Comparison of ENCODE assay signal across 20 cellular contexts in the genomic region with DNA sequence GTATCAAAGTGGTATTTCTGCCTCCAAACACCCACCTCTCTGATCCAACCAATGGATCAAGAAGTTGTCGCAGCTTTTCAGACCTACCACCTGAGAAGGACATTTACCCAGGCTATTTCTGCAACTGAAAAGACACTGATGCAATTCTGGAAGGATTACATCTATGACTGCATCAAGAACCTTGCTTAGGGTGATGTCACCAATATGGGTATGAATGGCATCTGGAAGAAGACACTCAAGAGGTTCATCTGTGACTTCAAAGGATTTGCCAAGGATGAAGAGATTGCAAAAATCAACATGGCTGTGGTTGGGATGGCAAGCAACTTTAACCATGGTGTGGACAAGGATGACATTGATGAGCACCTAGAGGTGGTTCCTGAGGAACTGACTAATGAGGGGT.
DNase-seq lines count a peak whose midpoint lies in the region; ATAC-seq, FAIRE-seq and TF ChIP-seq lines count a peak whose summit lies in the region.
"Had no signal": no experiment of that assay in that cellular context is flagged by ENCODE, and none has a peak within 500 bp of the region (broad histone marks: within the 10 kb centered on the region; RNA-seq: fewer than 3 reads in every experiment).

No MANE protein-coding gene starts in this region.

- intact Hi-C loops in Caco-2 (cut with micrococcal nuclease; ENCODE audit: unreplicated experiment) (loop anchor here (2.0 kb wide), 1 partner anchor 55 kb away; no protein-coding TSS in a partner anchor), K562 (cut with micrococcal nuclease) (no loop called here)

- H3K4me3 Mint-ChIP-seq in Caco-2 (ENCODE audit: unreplicated experiment) = peak overlapping the region; percentile 30
- H3K4me3 Mint-ChIP-seq in memory B cell = no peak overlapping the region
- no peak overlapping the region for H3K4me3 Mint-ChIP-seq in nephron progenitor cell
- H3K4me3 Mint-ChIP-seq: activated CD4-positive, alpha-beta T cell treated with anti-CD3 and anti-CD28 coated beads, Interleukin-2, amount 10 ng/mL, durations not matched to agents 24 days and 14 days; B cell; IgD-negative memory B cell had no signal

- CTCF ChIA-PET in Caco-2 (lab: Charles Lee) = interaction anchor here (1.0 to 1.4 kb wide), 2 partner anchors 11 to 12 kb away, joined by 3 to 4 read pairs; no protein-coding TSS in a partner anchor
- CTCF ChIA-PET in K562 (lab: Yijun Ruan, JAX; ENCODE audit: low intra/inter-chr PET ratio) = no interaction called here

- no peak overlapping the region for H3K4me2 ChIP-seq in K562 (ENCODE audit: insufficient read depth, low read length)

- H2AFZ ChIP-seq in K562 (ENCODE audit: low read depth, low read length) = no peak overlapping the region

- TF ChIP-seq EP300 in K562 (IDR thresholded peaks at IDR 0.05; ENCODE audit: low read length) = no peak

- no peaks in the 10 kb centered on the region for H3K36me3 ChIP-seq in Caco-2 (ENCODE audit: control insufficient read depth, insufficient read depth, low read length)
- no peaks in the 10 kb centered on the region for H3K36me3 ChIP-seq in K562 (ENCODE audit: control insufficient read depth, insufficient read depth, low read length)

- no peak for TF ChIP-seq POLR2A in K562 (conservative IDR thresholded peaks at IDR 0.05)

- TF ChIP-seq RAD21 in K562 (CRISPR knock-in tag; conservative IDR thresholded peaks at IDR 0.05 in 1 of 2, IDR thresholded peaks at IDR 0.05 in 1 of 2) = no peak

- H3K27me3 ChIP-seq in Caco-2 (replicated peaks; ENCODE audit: control insufficient read depth, insufficient read depth, low read length) = no peaks in the 10 kb centered on the region
- no peaks in the 10 kb centered on the region for H3K27me3 ChIP-seq in K562 (ENCODE audit: control insufficient read depth in 2 of 2, insufficient read depth in 2 of 2, low read length in 2 of 2)
- H3K27me3 ChIP-seq: brain microvascular endothelial cell, dorsolateral prefrontal cortex, tibial artery had no signal

- H3K9me3 Mint-ChIP-seq in Caco-2 (ENCODE audit: unreplicated experiment) (peaks cover 9% of the 10 kb centered on the region), memory B cell (peaks cover 2% of the 10 kb centered on the region), nephron progenitor cell (peaks cover 22% of the 10 kb centered on the region)
- H3K9me3 Mint-ChIP-seq: activated naive CD4-positive, alpha-beta T cell treated with anti-CD3 and anti-CD28 coated beads, Interleukin-2, amount 50 U/mL, for 72 hours had no signal

- no peak overlapping the region for H3K9ac ChIP-seq in K562 (ENCODE audit: insufficient read depth in 1 of 2, low read depth in 2 of 2, low read length in 2 of 2)

- no peaks in the 10 kb centered on the region for H4K20me1 ChIP-seq in K562 (replicated peaks; ENCODE audit: control insufficient read depth, insufficient read depth, low read length)

- peak overlapping the region; percentile 88 for H3K27ac Mint-ChIP-seq in Caco-2 (ENCODE audit: unreplicated experiment)
- peak overlapping the region; percentile 26 for H3K27ac Mint-ChIP-seq in memory B cell
- no peak overlapping the region for H3K27ac Mint-ChIP-seq in nephron progenitor cell
- H3K27ac Mint-ChIP-seq: activated CD4-positive, alpha-beta T cell treated with anti-CD3 and anti-CD28 coated beads, Interleukin-2, amount 10 ng/mL, durations not matched to agents 24 days and 14 days; activated naive CD4-positive, alpha-beta T cell treated with anti-CD3 and anti-CD28 coated beads, Interleukin-2, amount 50 U/mL, for 72 hours; B cell had no signal

- TF ChIP-seq CTCF in AG10803 (conservative IDR thresholded peaks at IDR 0.05; ENCODE audit: low read length) (no peak), Caco-2 (IDR thresholded peaks at IDR 0.05; ENCODE audit: insufficient read depth in 1 of 2, low read depth in 1 of 2, low read length in 1 of 2, severe bottlenecking in 1 of 2, unreplicated experiment in 1 of 2) (no peak), K562 (IDR thresholded peaks at IDR 0.05 in 2 of 3, conservative IDR thresholded peaks at IDR 0.05 in 1 of 3; ENCODE audit: insufficient read depth in 2 of 3, low read depth in 1 of 3, low read length in 3 of 3) (no peak), nephron progenitor cell (IDR thresholded peaks at IDR 0.05) (no peak)

- peak; percentile 63 for DNase-seq in AG10803 (ENCODE audit: low read depth)
- DNase-seq in Caco-2 = peak in 1 of 2 experiments; percentile 34
- no peak for DNase-seq in K562 (ENCODE audit: extremely low read depth in 1 of 4, low spot score in 3 of 4)
- no peak for DNase-seq in memory B cell (ENCODE audit: low spot score in 2 of 2)
- DNase-seq in nephron progenitor cell = no peak
- DNase-seq in stimulated activated CD4-positive, alpha-beta T cell treated with anti-CD3 and anti-CD28 coated beads, Interleukin-2, amount 100 ng/mL, for 48 hours = no peak
- DNase-seq: activated CD4-positive, alpha-beta T cell treated with anti-CD3 and anti-CD28 coated beads, Interleukin-2, amount 10 ng/mL, durations not matched to agents 24 days and 14 days; dorsolateral prefrontal cortex; MM.1S; NCI-H146; NCI-H2171 treated with DMSO at 0.1 percent for 48 hours; NCI-H82; SHP77 treated with DMSO at 0.1 percent for 48 hours; tibial artery had no signal

- in situ Hi-C loops in K562 (cut with MboI) = no loop called here

- H3K4me1 Mint-ChIP-seq in Caco-2 (ENCODE audit: low read depth, unreplicated experiment) = peaks cover 23% of the 10 kb centered on the region
- H3K4me1 Mint-ChIP-seq in memory B cell = peaks cover 4% of the 10 kb centered on the region
- no peaks in the 10 kb centered on the region for H3K4me1 Mint-ChIP-seq in nephron progenitor cell
- H3K4me1 Mint-ChIP-seq: activated CD4-positive, alpha-beta T cell treated with anti-CD3 and anti-CD28 coated beads, Interleukin-2, amount 10 ng/mL, durations not matched to agents 24 days and 14 days; B cell had no signal

- POLR2A ChIA-PET in Caco-2 (lab: Charles Lee) (no interaction called here), K562 (lab: Yijun Ruan, JAX) (no interaction called here)

- WGBS in K562 (ENCODE audit: insufficient coverage, low coverage, missing lambda C conversion rate) = 10% methylated on average over 1 of the region's 1 CpG

- BruUV-seq in Caco-2 (replicated peaks; lab: Mats Ljungman, UMichigan) (no TSS peak), K562 (replicated peaks; lab: Mats Ljungman, UMichigan) (no TSS peak)

- H3K27ac ChIP-seq in K562 (ENCODE audit: extremely low read depth, low read depth, low read length) = no peak overlapping the region
- H3K27ac ChIP-seq: brain microvascular endothelial cell, tibial artery had no signal

- no peaks in the 10 kb centered on the region for H3K79me2 ChIP-seq in K562 (ENCODE audit: control insufficient read depth, insufficient read depth, low read length)

- no peaks in the 10 kb centered on the region for H3K27me3 Mint-ChIP-seq in Caco-2 (ENCODE audit: insufficient read depth, unreplicated experiment)
- no peaks in the 10 kb centered on the region for H3K27me3 Mint-ChIP-seq in memory B cell
- H3K27me3 Mint-ChIP-seq in nephron progenitor cell (ENCODE audit: low read depth, poor library complexity) = no peaks in the 10 kb centered on the region
- H3K27me3 Mint-ChIP-seq: activated CD4-positive, alpha-beta T cell treated with anti-CD3 and anti-CD28 coated beads, Interleukin-2, amount 10 ng/mL, durations not matched to agents 24 days and 14 days; B cell; IgD-negative memory B cell had no signal

- ATAC-seq in K562 = no peak
- no peak for ATAC-seq in memory B cell (ENCODE audit: low read depth)
- no peak for ATAC-seq in HG03520 (IDR thresholded peaks at IDR 0.05; ENCODE audit: unreplicated experiment)

- H3K9me3 ChIP-seq in Caco-2 = no peaks in the 10 kb centered on the region
- H3K9me3 ChIP-seq in K562 (replicated peaks; ENCODE audit: control insufficient read depth, insufficient read depth, low read depth, low read length) = no peaks in the 10 kb centered on the region
- H3K9me3 ChIP-seq: HAP-1 had no signal

- H3K9me1 ChIP-seq in K562 (ENCODE audit: control insufficient read depth, insufficient read depth, low read length) = no peaks in the 10 kb centered on the region

- H3K4me3 ChIP-seq in AG10803 (ENCODE audit: low read length) (no peak overlapping the region), Caco-2 (ENCODE audit: low read depth, low read length) (no peak overlapping the region), K562 (no peak overlapping the region)
- H3K4me3 ChIP-seq: dorsolateral prefrontal cortex, HAP-1, tibial artery had no signal

- H3K4me1 ChIP-seq in Caco-2 (peaks cover 39% of the 10 kb centered on the region), K562 (replicated peaks in 1 of 2; ENCODE audit: control insufficient read depth in 2 of 2, insufficient read depth in 2 of 2, low read length in 2 of 2) (no peaks in the 10 kb centered on the region)
- H3K4me1 ChIP-seq: HAP-1, tibial artery had no signal

- H3K36me3 Mint-ChIP-seq in Caco-2 (ENCODE audit: insufficient read depth, unreplicated experiment) = peaks cover 47% of the 10 kb centered on the region
- H3K36me3 Mint-ChIP-seq in memory B cell = peaks cover 58% of the 10 kb centered on the region
- H3K36me3 Mint-ChIP-seq in nephron progenitor cell (ENCODE audit: low read depth) = peaks cover 91% of the 10 kb centered on the region

- no peak for FAIRE-seq in K562 (lab: Jason Lieb, UNC)

TF ChIP-seq in K562, 482 proteins besides CTCF, POLR2A, EP300 and RAD21:
- no peak for TF ChIP-seq CEBPG (CRISPR knock-in tag; IDR thresholded peaks at IDR 0.05)
- TF ChIP-seq CEBPG (tag; conservative IDR thresholded peaks at IDR 0.05 in 1 of 2, IDR thresholded peaks at IDR 0.05 in 1 of 2) = 0 out of 4 replicates have a peak, but pooled peaks of 1 of the 2 experiments have one; percentile 19
- TF ChIP-seq, protein P1, sequence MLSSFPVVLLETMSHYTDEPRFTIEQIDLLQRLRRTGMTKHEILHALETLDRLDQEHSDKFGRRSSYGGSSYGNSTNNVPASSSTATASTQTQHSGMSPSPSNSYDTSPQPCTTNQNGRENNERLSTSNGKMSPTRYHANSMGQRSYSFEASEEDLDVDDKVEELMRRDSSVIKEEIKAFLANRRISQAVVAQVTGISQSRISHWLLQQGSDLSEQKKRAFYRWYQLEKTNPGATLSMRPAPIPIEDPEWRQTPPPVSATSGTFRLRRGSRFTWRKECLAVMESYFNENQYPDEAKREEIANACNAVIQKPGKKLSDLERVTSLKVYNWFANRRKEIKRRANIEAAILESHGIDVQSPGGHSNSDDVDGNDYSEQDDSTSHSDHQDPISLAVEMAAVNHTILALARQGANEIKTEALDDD (IDR thresholded peaks at IDR 0.05) = no peak
- TF ChIP-seq, protein P2, sequence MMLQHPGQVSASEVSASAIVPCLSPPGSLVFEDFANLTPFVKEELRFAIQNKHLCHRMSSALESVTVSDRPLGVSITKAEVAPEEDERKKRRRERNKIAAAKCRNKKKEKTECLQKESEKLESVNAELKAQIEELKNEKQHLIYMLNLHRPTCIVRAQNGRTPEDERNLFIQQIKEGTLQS (IDR thresholded peaks at IDR 0.05) = peak; percentile 58
- TF ChIP-seq, protein P2 (CRISPR knock-in tag; conservative IDR thresholded peaks at IDR 0.05) = no peak
